In genomic region chr3:64462203-64463120, GRCh38 we compare ENCODE assay signal across 13 cellular contexts.
DNase-seq lines count a peak whose midpoint lies in the region; ATAC-seq and TF ChIP-seq lines count a peak whose summit lies in the region.
"Had no signal": no experiment of that assay in that cellular context is flagged by ENCODE, and none has a peak within 500 bp of the region (broad histone marks: within the 10 kb centered on the region; RNA-seq: fewer than 3 reads in every experiment).

No MANE protein-coding gene starts in this region.

- H3K9me3 ChIP-seq in SJSA1 (replicated peaks): no peaks in the 10 kb centered on the region
- H3K9me3 ChIP-seq in skeletal muscle satellite cell (replicated peaks; ENCODE audit: low read length): no peaks in the 10 kb centered on the region

- H3K4me3 ChIP-seq in SJSA1 (peak overlapping the region; percentile 30), fibroblast of the aortic adventitia (ENCODE audit: low read depth, low read length) (peak overlapping the region; percentile 45), skeletal muscle satellite cell (ENCODE audit: low read length) (peak overlapping the region; percentile 46)

- peak overlapping the region; percentile 85 for H3K27ac ChIP-seq in SJSA1
- H3K27ac ChIP-seq: 22Rv1 had no signal

- H3K27me3 ChIP-seq in SJSA1 (replicated peaks) (no peaks in the 10 kb centered on the region), skeletal muscle satellite cell (ENCODE audit: control insufficient read depth, insufficient read depth, low read length) (peaks cover 14% of the 10 kb centered on the region)

- no peak for TF ChIP-seq CTCF in fibroblast of the aortic adventitia (IDR thresholded peaks at IDR 0.05; ENCODE audit: insufficient read depth, low read length)

- H3K9ac ChIP-seq in skeletal muscle satellite cell (ENCODE audit: low read depth, low read length): peak overlapping the region; percentile 68

- H3K4me1 ChIP-seq in SJSA1 (replicated peaks): peaks cover 43% of the 10 kb centered on the region
- H3K4me1 ChIP-seq in skeletal muscle satellite cell (ENCODE audit: control insufficient read depth, insufficient read depth, low read length): peaks cover 48% of the 10 kb centered on the region

- H3K36me3 ChIP-seq in SJSA1 (0 out of 2 replicates have a peak, but pooled peaks cover 4% of the 10 kb centered on the region), skeletal muscle satellite cell (ENCODE audit: insufficient read depth, low read length) (no peaks in the 10 kb centered on the region)

- DNase-seq in NOMO-1 treated with DMSO at 0.1 percent for 48 hours (lab: John Stamatoyannopoulos, UW; ENCODE audit: unreplicated experiment): peak; percentile 42
- no peak for DNase-seq in NOMO-1 treated with dmso at 0.1 percent for 144 hours (lab: John Stamatoyannopoulos, UW; ENCODE audit: unreplicated experiment)
- DNase-seq in SJSA1 (ENCODE audit: low read depth in 1 of 2, low spot score in 2 of 2): peak; percentile 60 to 83
- peak; percentile 86 for DNase-seq in fibroblast of the aortic adventitia (ENCODE audit: low read depth)
- DNase-seq: effector memory CD4-positive, alpha-beta T cell; GDM1; NCI-H1092; posterior cingulate gyrus had no signal

- H3K4me2 ChIP-seq in skeletal muscle satellite cell (ENCODE audit: low read length): peak overlapping the region; percentile 79

- ATAC-seq in GM19467 (IDR thresholded peaks at IDR 0.05; ENCODE audit: unreplicated experiment): no peak
- no peak for ATAC-seq in GM21576 (IDR thresholded peaks at IDR 0.05; ENCODE audit: unreplicated experiment)
- ATAC-seq in GM18858 (IDR thresholded peaks at IDR 0.05; ENCODE audit: unreplicated experiment): no peak
